8 cellular contexts compared by ENCODE assay signal in the genomic region with DNA sequence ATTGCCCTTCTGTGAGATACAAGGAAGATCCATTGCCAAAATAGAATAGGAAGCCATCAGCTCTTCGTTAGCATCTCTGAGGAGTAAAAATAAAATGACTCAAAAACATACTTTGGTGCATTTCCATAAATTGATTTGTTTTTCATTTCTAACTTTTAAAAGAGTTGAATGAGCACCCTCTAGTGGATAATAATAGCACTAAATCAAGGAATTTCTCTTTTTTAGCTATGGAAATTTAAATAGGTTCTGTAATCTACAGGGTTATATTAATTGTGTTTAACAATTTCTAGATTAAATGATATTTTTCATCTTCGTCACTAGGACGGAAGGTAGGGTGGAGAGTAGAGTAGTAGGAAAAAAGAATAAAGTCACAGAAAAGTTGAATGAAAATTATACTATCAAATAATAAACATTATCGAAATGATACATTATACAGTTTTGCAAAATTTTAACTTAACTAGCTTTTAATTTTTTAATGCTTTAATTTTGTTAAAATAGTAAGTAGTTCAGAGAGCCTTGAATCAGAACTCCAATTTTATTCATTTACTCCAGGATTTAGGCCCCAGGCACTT. TPM values are rescaled to one million over a fixed set of nuclear protein-coding genes. Genes with fewer than 3 reads are reported as not detected.
DNase-seq lines count a peak whose midpoint lies in the region; ATAC-seq and TF ChIP-seq lines count a peak whose summit lies in the region.

No MANE protein-coding gene starts in this region.

- ATAC-seq in activated B cell treated with CpG ODN at 0.5 μM for 24 hours (ENCODE audit: low read depth) (no peak), GM19395 (IDR thresholded peaks at IDR 0.05; ENCODE audit: unreplicated experiment) (no peak), GM19023 (IDR thresholded peaks at IDR 0.05; ENCODE audit: unreplicated experiment) (no peak)

- H3K36me3 ChIP-seq in HEK293 (ENCODE audit: control insufficient read depth in 2 of 2, insufficient read depth in 1 of 2, low read length in 2 of 2): peaks cover 0 to 39% of the 10 kb centered on the region in 2 experiments; a peak in 1 of 3 replicates
- peaks cover 5% of the 10 kb centered on the region for H3K36me3 ChIP-seq in WERI-Rb-1

- POLR2A ChIA-PET in HEK293 (lab: Yijun Ruan, JAX) (no interaction called here), activated B cell treated with CpG ODN at 0.5 μM for 24 hours (lab: Charles Lee) (interaction anchor here (0.7 kb wide), 1 partner anchor 68 kb away, joined by 3 read pairs; no protein-coding TSS in a partner anchor)

- H3K4me1 Mint-ChIP-seq in activated B cell treated with CpG ODN at 0.5 μM for 24 hours: peaks cover 51% of the 10 kb centered on the region

- H3K4me3 Mint-ChIP-seq in activated B cell treated with CpG ODN at 0.5 μM for 24 hours: no peak overlapping the region

- H3K9me3 Mint-ChIP-seq in activated B cell treated with CpG ODN at 0.5 μM for 24 hours: peaks cover 3% of the 10 kb centered on the region

- DNase-seq in CD1c-positive myeloid dendritic cell (ENCODE audit: extremely low spot score): peak; percentile 61
- DNase-seq in activated B cell treated with CpG ODN at 0.5 μM for 24 hours: no peak
- peak; percentile 23 for DNase-seq in kidney tubule cell (ENCODE audit: low spot score)
- DNase-seq in middle frontal gyrus (ENCODE audit: extremely low spot score, low spot score): no peak
- DNase-seq in WERI-Rb-1: no peak

- H3K9me3 ChIP-seq in HEK293 (ENCODE audit: control insufficient read depth, insufficient read depth, low read depth, low read length): no peaks in the 10 kb centered on the region
- H3K9me3 ChIP-seq in WERI-Rb-1 (ENCODE audit: severe bottlenecking): no peaks in the 10 kb centered on the region

- no peak overlapping the region for H3K27ac Mint-ChIP-seq in activated B cell treated with CpG ODN at 0.5 μM for 24 hours

- H3K27ac ChIP-seq in HEK293 (ENCODE audit: extremely low read depth, low read depth, low read length): no peak overlapping the region
- H3K27ac ChIP-seq in WERI-Rb-1: no peak overlapping the region

- H3K27me3 Mint-ChIP-seq in activated B cell treated with CpG ODN at 0.5 μM for 24 hours: no peaks in the 10 kb centered on the region

- no peaks in the 10 kb centered on the region for H3K4me1 ChIP-seq in HEK293 (ENCODE audit: control insufficient read depth, insufficient read depth, low read length)

- no peak overlapping the region for H3K4me3 ChIP-seq in HEK293 (ENCODE audit: low read depth, low read length)
- no peak overlapping the region for H3K4me3 ChIP-seq in WERI-Rb-1 (ENCODE audit: low read depth, low read length)

- intact Hi-C loops in activated B cell treated with CpG ODN at 0.5 μM for 24 hours (cut with micrococcal nuclease): loop anchor here (1.0 kb wide), 1 partner anchor 65 kb away; no protein-coding TSS in a partner anchor

- no peaks in the 10 kb centered on the region for H3K27me3 ChIP-seq in WERI-Rb-1 (ENCODE audit: insufficient read depth, low read depth, severe bottlenecking)

- CTCF ChIA-PET in HEK293 (lab: Yijun Ruan, JAX): interaction anchor here (0.5 to 1.8 kb wide), 17 partner anchors 10 to 164 kb away, joined by 3 to 7 read pairs (median 4); no protein-coding TSS in a partner anchor
- CTCF ChIA-PET in activated B cell treated with CpG ODN at 0.5 μM for 24 hours (lab: Charles Lee): interaction anchor here (0.8 to 2.5 kb wide), 13 partner anchors 8 to 227 kb away, joined by 3 to 29 read pairs (median 3); no protein-coding TSS in a partner anchor

- no peak for TF ChIP-seq CTCF in HEK293 (tag by site-specific recombination; IDR thresholded peaks at IDR 0.05)
- peak; percentile 74 for TF ChIP-seq CTCF in activated B cell treated with CpG ODN at 0.5 μM for 24 hours (IDR thresholded peaks at IDR 0.05)
- TF ChIP-seq CTCF in WERI-Rb-1 (IDR thresholded peaks at IDR 0.05; ENCODE audit: low read depth, low read length): no peak

- H3K36me3 Mint-ChIP-seq in activated B cell treated with CpG ODN at 0.5 μM for 24 hours (ENCODE audit: low read depth): peaks cover 57% of the 10 kb centered on the region

TF ChIP-seq in HEK293, 187 proteins besides CTCF, POLR2A, EP300 and RAD21:
- TF ChIP-seq ZNF610 (tag by site-specific recombination; IDR thresholded peaks at IDR 0.05; ENCODE audit: borderline replicate concordance) (no peak), ZNF426 (tag by site-specific recombination; IDR thresholded peaks at IDR 0.05) (no peak), ZNF654 (tag by site-specific recombination; IDR thresholded peaks at IDR 0.05; ENCODE audit: low read depth) (peak; percentile 55)
- TF ChIP-seq, protein P1, sequence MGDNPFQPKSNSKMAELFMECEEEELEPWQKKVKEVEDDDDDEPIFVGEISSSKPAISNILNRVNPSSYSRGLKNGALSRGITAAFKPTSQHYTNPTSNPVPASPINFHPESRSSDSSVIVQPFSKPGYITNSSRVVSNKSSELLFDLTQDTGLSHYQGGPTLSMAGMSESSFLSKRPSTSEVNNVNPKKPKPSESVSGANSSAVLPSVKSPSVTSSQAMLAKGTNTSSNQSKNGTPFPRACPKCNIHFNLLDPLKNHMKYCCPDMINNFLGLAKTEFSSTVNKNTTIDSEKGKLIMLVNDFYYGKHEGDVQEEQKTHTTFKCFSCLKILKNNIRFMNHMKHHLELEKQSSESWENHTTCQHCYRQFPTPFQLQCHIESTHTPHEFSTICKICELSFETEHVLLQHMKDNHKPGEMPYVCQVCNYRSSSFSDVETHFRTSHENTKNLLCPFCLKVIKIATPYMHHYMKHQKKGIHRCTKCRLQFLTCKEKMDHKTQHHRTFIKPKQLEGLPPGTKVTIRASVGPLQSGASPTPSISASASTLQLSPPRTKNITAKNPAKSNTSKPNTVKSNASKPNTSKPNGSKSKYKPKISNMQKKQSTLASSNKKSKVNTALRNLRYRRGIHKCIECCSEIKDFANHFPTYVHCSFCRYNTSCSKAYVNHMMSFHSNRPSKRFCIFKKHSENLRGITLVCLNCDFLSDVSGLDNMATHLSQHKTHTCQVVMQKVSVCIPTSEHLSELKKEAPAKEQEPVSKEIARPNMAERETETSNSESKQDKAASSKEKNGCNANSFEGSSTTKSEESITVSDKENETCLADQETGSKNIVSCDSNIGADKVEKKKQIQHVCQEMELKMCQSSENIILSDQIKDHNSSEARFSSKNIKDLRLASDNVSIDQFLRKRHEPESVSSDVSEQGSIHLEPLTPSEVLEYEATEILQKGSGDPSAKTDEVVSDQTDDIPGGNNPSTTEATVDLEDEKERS (tag by site-specific recombination; IDR thresholded peaks at IDR 0.05): no peak

RNA-seq across cellular contexts. Expression of a gene that starts 6.5 kb away (rescaled TPM):
- 18.1 and 20.8 TPM in 2 replicates for total RNA-seq in activated B cell treated with CpG ODN at 0.5 μM for 24 hours

RNA-seq across cellular contexts. Expression of a gene that starts 6.6 kb away (rescaled TPM):
- total RNA-seq in activated B cell treated with CpG ODN at 0.5 μM for 24 hours: 4.3 and 5.0 TPM in 2 replicates

RNA-seq across cellular contexts. Expression of a gene that starts 40.9 kb away (rescaled TPM):
- total RNA-seq in activated B cell treated with CpG ODN at 0.5 μM for 24 hours: not detected in 2 replicates

Comparison
In these comparisons a context has a peak if more than half of its experiments do, and no peak if none do; other contexts are left out.
1. DNase-seq: peak in CD1c-positive myeloid dendritic cell (single experiment) and kidney tubule cell (single experiment); none in activated B cell treated with CpG ODN at 0.5 μM for 24 hours (single experiment), middle frontal gyrus (single experiment) and WERI-Rb-1 (single experiment).